16 cellular contexts compared by ENCODE assay signal in genomic region chr6:24313133-24313476, GRCh38. TPM values are rescaled to one million over a fixed set of nuclear protein-coding genes. Genes with fewer than 3 reads are reported as not detected.
"Had no signal": no experiment of that assay in that cellular context is flagged by ENCODE, and none has a peak within 500 bp of the region (broad histone marks: within the 10 kb centered on the region; RNA-seq: fewer than 3 reads in every experiment).

No MANE protein-coding gene starts in this region.

- H3K4me1 ChIP-seq: gastrocnemius medialis, heart right ventricle, left ventricle myocardium inferior had no signal

- DNase-seq: activated effector memory CD4-positive, alpha-beta T cell treated with anti-CD3 and anti-CD28 coated beads, Interleukin-2, amount 50 U/mL, for 16 hours; activated T-cell treated with anti-CD3 and anti-CD28 coated beads, Interleukin-2, amount 50 U/mL, for 1 hour; gastrocnemius medialis; heart right ventricle; kidney; left ventricle myocardium inferior; stimulated activated CD4-positive, alpha-beta T cell treated with anti-CD3 and anti-CD28 coated beads, Interleukin-12 subunit alpha, Interleukin-12 subunit beta, amount 100 ng/mL, for 4 hours; stimulated activated naive CD4-positive, alpha-beta T cell; substantia nigra; transverse colon had no signal

- ATAC-seq: activated CD4-positive, CD25-positive, alpha-beta regulatory T cell treated with anti-CD3 and anti-CD28 coated beads, Interleukin-2, amount 50 U/mL, for 24 hours; gastrocnemius medialis; heart right ventricle; sciatic nerve had no signal

- H3K36me3 Mint-ChIP-seq: activated naive CD8-positive, alpha-beta T cell had no signal

- H3K4me3 Mint-ChIP-seq: activated naive CD8-positive, alpha-beta T cell had no signal

- H3K27ac Mint-ChIP-seq: activated naive CD8-positive, alpha-beta T cell had no signal

- H3K36me3 ChIP-seq: gastrocnemius medialis, heart right ventricle, left ventricle myocardium inferior, transverse colon had no signal

- H3K9me3 ChIP-seq: gastrocnemius medialis, transverse colon had no signal

- H3K27me3 ChIP-seq: gastrocnemius medialis, transverse colon had no signal

- H3K4me3 ChIP-seq: gastrocnemius medialis, heart right ventricle, left ventricle myocardium inferior, transverse colon had no signal

- FAIRE-seq: endothelial cell of umbilical vein had no signal

- H3K27ac ChIP-seq: gastrocnemius medialis, heart right ventricle, left ventricle myocardium inferior, transverse colon had no signal

RNA-seq across cellular contexts. Expression of gene DCDC2, which starts 44.8 kb away (rescaled TPM):
- total RNA-seq: endothelial cell of umbilical vein; left ventricle myocardium inferior; mesenteric fat pad; sciatic nerve; T-helper 2 cell treated with Interferon-gamma antibody and Interleukin-4, amounts not matched to agents 100 ng/mL and 5 ng/mL, for 36 hours had no signal
- polyA plus RNA-seq: endothelial cell of umbilical vein, heart right ventricle had no signal
